23 cellular contexts compared by ENCODE assay signal in genomic region chr5:125294844-125295243, GRCh38.
"Had no signal": no experiment of that assay in that cellular context is flagged by ENCODE, and none has a peak within 500 bp of the region (broad histone marks: within the 10 kb centered on the region; RNA-seq: fewer than 3 reads in every experiment).

No MANE protein-coding gene starts in this region.

- FAIRE-seq: K562, TTC549 had no signal

- DNase-seq: activated B cell treated with CpG ODN at 0.5 μM for 24 hours; activated CD4-positive, alpha-beta T cell treated with anti-CD3 and anti-CD28 coated beads for 1 hour; activated CD4-positive, alpha-beta T cell treated with anti-CD3 and anti-CD28 coated beads, Interleukin-2, amount 10 ng/mL, durations not matched to agents 24 days and 14 days; activated CD4-positive, alpha-beta T cell treated with anti-CD3 and anti-CD28 coated beads, Interleukin-2, amount 50 U/mL, for 48 hours; activated gamma-delta T cell; activated naive CD4-positive, alpha-beta T cell treated with anti-CD3 and anti-CD28 coated beads for 36 hours; activated T-cell treated with anti-CD3 and anti-CD28 coated beads, Interleukin-2, amount 50 U/mL, for 48 hours; anterior cingulate cortex; Karpas-422; NCI-H146; NCI-H187 treated with DMSO at 0.1 percent for 48 hours; NCI-H2081 treated with DMSO at 0.1 percent for 48 hours; NCI-H526; NCI-H82; OCI-M1; Peyer's patch; T-cell; T1000 had no signal

- H3K27ac ChIP-seq: breast epithelium, Peyer's patch, SK-N-MC had no signal

- H3K4me3 ChIP-seq: breast epithelium, K562, Peyer's patch, SK-N-MC had no signal

- H3K9me3 ChIP-seq: breast epithelium, Peyer's patch had no signal

- H3K4me1 ChIP-seq: breast epithelium had no signal

- H3K27me3 ChIP-seq: breast epithelium, Peyer's patch had no signal

- H3K36me3 ChIP-seq: breast epithelium, Peyer's patch had no signal

- ATAC-seq: activated T-helper 17 cell treated with anti-CD3 and anti-CD28 coated beads, Interleukin-2, amount 50 U/mL, for 72 hours; K562; T-cell had no signal
